In genomic region chr12:127041985-127042625, GRCh38 we compare ENCODE assay signal across 13 cellular contexts.
DNase-seq lines count a peak whose midpoint lies in the region; ATAC-seq and TF ChIP-seq lines count a peak whose summit lies in the region.
"Had no signal": no experiment of that assay in that cellular context is flagged by ENCODE, and none has a peak within 500 bp of the region (broad histone marks: within the 10 kb centered on the region; RNA-seq: fewer than 3 reads in every experiment).

No MANE protein-coding gene starts in this region.

- H2AFZ ChIP-seq in IMR-90 (replicated peaks; ENCODE audit: low read length, poor library complexity), result no peak overlapping the region

- intact Hi-C loops in IMR-90 (cut with micrococcal nuclease) (no loop called here), stomach (cut with DNase I; ENCODE audit: low total_unique reads) (no loop called here)
- intact Hi-C loops in activated CD4-positive, alpha-beta T cell treated with anti-CD3 and anti-CD28 coated beads for 36 hours (cut with DNase I, micrococcal nuclease), result no loop called here

- H3K27ac ChIP-seq in IMR-90 (ENCODE audit: insufficient read depth, low read length), result no peak overlapping the region
- H3K27ac ChIP-seq in stomach, result no peak overlapping the region
- H3K27ac ChIP-seq: epithelial cell of prostate, KMS-11 had no signal

- TF ChIP-seq CTCF in IMR-90 (conservative IDR thresholded peaks at IDR 0.05; ENCODE audit: low read depth, low read length) (no peak), stomach (IDR thresholded peaks at IDR 0.05) (no peak)

- TF ChIP-seq POLR2A in IMR-90 (IDR thresholded peaks at IDR 0.05; ENCODE audit: low read depth, low read length), result no peak
- TF ChIP-seq POLR2A in stomach (IDR thresholded peaks at IDR 0.05), result no peak

- CTCF ChIA-PET in IMR-90 (lab: Yijun Ruan, JAX), result no interaction called here
- CTCF ChIA-PET in activated CD4-positive, alpha-beta T cell treated with anti-CD3 and anti-CD28 coated beads for 36 hours (lab: Charles Lee), result no interaction called here

- H3K4ac ChIP-seq in IMR-90 (ENCODE audit: low read depth, low read length), result no peak overlapping the region

- POLR2A ChIA-PET in IMR-90 (lab: Charles Lee; ENCODE audit: unreplicated experiment), result no interaction called here
- POLR2A ChIA-PET in activated CD4-positive, alpha-beta T cell treated with anti-CD3 and anti-CD28 coated beads for 36 hours (lab: Charles Lee), result no interaction called here

- dilution Hi-C loops in IMR-90 (cut with HindIII; ENCODE audit: low sequenced_read_pairs, unreplicated experiment), result no loop called here

- H3K36me3 ChIP-seq in IMR-90 (ENCODE audit: control insufficient read depth, insufficient read depth, low read length) (no peaks in the 10 kb centered on the region), stomach (no peaks in the 10 kb centered on the region)

- H2BK5ac ChIP-seq in IMR-90 (ENCODE audit: low read depth, low read length, poor library complexity, severe bottlenecking), result no peak overlapping the region

- no peaks in the 10 kb centered on the region for H3K79me1 ChIP-seq in IMR-90 (ENCODE audit: low read depth in 1 of 2, low read length in 2 of 2)

- no peak overlapping the region for H3K14ac ChIP-seq in IMR-90 (replicated peaks; ENCODE audit: low read depth, low read length)

- no peak overlapping the region for H3K18ac ChIP-seq in IMR-90 (ENCODE audit: low read depth, low read length)

- no peaks in the 10 kb centered on the region for H3K4me1 ChIP-seq in IMR-90 (ENCODE audit: control insufficient read depth, insufficient read depth, low read length)
- peaks cover 0 to 13% (median 0%) of the 10 kb centered on the region in 4 donors for H3K4me1 ChIP-seq in stomach

- BruUV-seq in IMR-90 (replicated peaks; lab: Mats Ljungman, UMichigan), result no TSS peak

- H2BK15ac ChIP-seq in IMR-90 (ENCODE audit: low read depth, low read length), result no peak overlapping the region

- no peak overlapping the region for H3K27ac Mint-ChIP-seq in activated CD4-positive, alpha-beta T cell treated with anti-CD3 and anti-CD28 coated beads for 36 hours
- H3K27ac Mint-ChIP-seq: activated naive CD8-positive, alpha-beta T cell treated with anti-CD3 and anti-CD28 coated beads, Interleukin-2, amount 50 U/mL, for 24 hours; progenitor cell of endocrine pancreas had no signal

- H4K20me1 ChIP-seq in IMR-90 (ENCODE audit: insufficient read depth, low read length), result no peaks in the 10 kb centered on the region

- H3K9me3 Mint-ChIP-seq in activated CD4-positive, alpha-beta T cell treated with anti-CD3 and anti-CD28 coated beads for 36 hours (ENCODE audit: low read depth), result peaks cover 5% of the 10 kb centered on the region

- no peak overlapping the region for H2BK120ac ChIP-seq in IMR-90 (ENCODE audit: low read depth, low read length)

- no peak overlapping the region for H3K23ac ChIP-seq in IMR-90 (ENCODE audit: low read depth, low read length)

- no peak for TF ChIP-seq EP300 in stomach (IDR thresholded peaks at IDR 0.05)

- H4K8ac ChIP-seq in IMR-90 (ENCODE audit: low read depth in 2 of 2, low read length in 2 of 2), result no peak overlapping the region

- no peak overlapping the region for H4K5ac ChIP-seq in IMR-90 (ENCODE audit: low read depth, low read length)

- H2BK20ac ChIP-seq in IMR-90 (ENCODE audit: low read depth, low read length), result no peak overlapping the region

- in situ Hi-C loops in IMR-90 (cut with MboI; ENCODE audit: low sequenced_read_pairs), result no loop called here

- no peak overlapping the region for H2AK5ac ChIP-seq in IMR-90 (ENCODE audit: low read depth, low read length)

- H3K9ac ChIP-seq in IMR-90 (ENCODE audit: low read depth, low read length), result no peak overlapping the region
- H3K9ac ChIP-seq: KMS-11 had no signal

- ATAC-seq in GM19324 (IDR thresholded peaks at IDR 0.05; ENCODE audit: low FRiP score, unreplicated experiment) (peak; percentile 76), HG02852 (IDR thresholded peaks at IDR 0.05; ENCODE audit: unreplicated experiment) (peak; percentile 93), IMR-90 (ENCODE audit: low read depth) (no peak)
- ATAC-seq in activated CD4-positive, alpha-beta T cell treated with anti-CD3 and anti-CD28 coated beads for 36 hours, result no peak
- ATAC-seq: activated naive CD8-positive, alpha-beta T cell treated with anti-CD3 and anti-CD28 coated beads, Interleukin-2, amount 50 U/mL, for 24 hours had no signal

- no peaks in the 10 kb centered on the region for H3K9me1 ChIP-seq in IMR-90 (ENCODE audit: insufficient read depth, low read length)

- H3K27me3 ChIP-seq in IMR-90 (ENCODE audit: control insufficient read depth, insufficient read depth, low read length) (no peaks in the 10 kb centered on the region), stomach (no peaks in the 10 kb centered on the region)

- no peaks in the 10 kb centered on the region for H3K9me3 ChIP-seq in IMR-90 (ENCODE audit: control insufficient read depth, insufficient read depth, low read length)
- no peaks in the 10 kb centered on the region for H3K9me3 ChIP-seq in stomach

- H4K91ac ChIP-seq in IMR-90 (ENCODE audit: insufficient read depth, low read depth, low read length), result no peak overlapping the region

- no CpG with 5 or more reads among the region's 3 CpGs for whole genome bisulfite sequencing in IMR-90 (ENCODE audit: extremely low coverage in 2 of 2, insufficient read length in 1 of 2), 2 experiments
- WGBS in stomach, 5 donors, result 89 to 95% (median 92%) methylated on average over 3 of the region's 3 CpGs

- DNase-seq in CD1c-positive myeloid dendritic cell (ENCODE audit: extremely low spot score) (peak; percentile 6), IMR-90 (no peak), stomach (no peak), NCI-H774 (lab: John Stamatoyannopoulos, UW) (no peak), putamen (ENCODE audit: low spot score) (no peak)
- DNase-seq in activated CD4-positive, alpha-beta T cell treated with anti-CD3 and anti-CD28 coated beads for 36 hours, result no peak
- DNase-seq: activated CD4-positive, alpha-beta T cell treated with anti-CD3 and anti-CD28 coated beads for 4 hours; activated naive CD8-positive, alpha-beta T cell treated with anti-CD3 and anti-CD28 coated beads, Interleukin-2, amount 50 U/mL, for 24 hours had no signal

- H2AK9ac ChIP-seq in IMR-90 (replicated peaks; ENCODE audit: low read depth, low read length, poor library complexity), result no peak overlapping the region

- H3K27me3 Mint-ChIP-seq in activated CD4-positive, alpha-beta T cell treated with anti-CD3 and anti-CD28 coated beads for 36 hours, result peaks cover 3% of the 10 kb centered on the region
- H3K27me3 Mint-ChIP-seq: progenitor cell of endocrine pancreas had no signal

- H3K36me3 Mint-ChIP-seq in activated CD4-positive, alpha-beta T cell treated with anti-CD3 and anti-CD28 coated beads for 36 hours (ENCODE audit: low read depth), result no peaks in the 10 kb centered on the region

- H3K4me3 ChIP-seq in IMR-90 (ENCODE audit: insufficient read depth, low read depth, low read length), result no peak overlapping the region
- no peak overlapping the region for H3K4me3 ChIP-seq in stomach

- TF ChIP-seq RAD21 in IMR-90 (IDR thresholded peaks at IDR 0.05; ENCODE audit: low read length), result no peak

- H3K4me2 ChIP-seq in IMR-90 (ENCODE audit: low read depth, low read length), result no peak overlapping the region
- H3K4me2 ChIP-seq: KMS-11 had no signal

- H3K56ac ChIP-seq in IMR-90 (ENCODE audit: extremely low read depth, insufficient read depth, low read length), result no peak overlapping the region

- H3K4me1 Mint-ChIP-seq in activated CD4-positive, alpha-beta T cell treated with anti-CD3 and anti-CD28 coated beads for 36 hours, result no peaks in the 10 kb centered on the region
- H3K4me1 Mint-ChIP-seq: activated naive CD8-positive, alpha-beta T cell treated with anti-CD3 and anti-CD28 coated beads, Interleukin-2, amount 50 U/mL, for 24 hours had no signal

- no peak overlapping the region for H3K4me3 Mint-ChIP-seq in activated CD4-positive, alpha-beta T cell treated with anti-CD3 and anti-CD28 coated beads for 36 hours
- H3K4me3 Mint-ChIP-seq: activated naive CD8-positive, alpha-beta T cell treated with anti-CD3 and anti-CD28 coated beads, Interleukin-2, amount 50 U/mL, for 24 hours had no signal

TF ChIP-seq in IMR-90, 13 proteins besides CTCF, POLR2A, EP300 and RAD21:
- TF ChIP-seq, protein P1, sequence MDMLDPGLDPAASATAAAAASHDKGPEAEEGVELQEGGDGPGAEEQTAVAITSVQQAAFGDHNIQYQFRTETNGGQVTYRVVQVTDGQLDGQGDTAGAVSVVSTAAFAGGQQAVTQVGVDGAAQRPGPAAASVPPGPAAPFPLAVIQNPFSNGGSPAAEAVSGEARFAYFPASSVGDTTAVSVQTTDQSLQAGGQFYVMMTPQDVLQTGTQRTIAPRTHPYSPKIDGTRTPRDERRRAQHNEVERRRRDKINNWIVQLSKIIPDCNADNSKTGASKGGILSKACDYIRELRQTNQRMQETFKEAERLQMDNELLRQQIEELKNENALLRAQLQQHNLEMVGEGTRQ (IDR thresholded peaks at IDR 0.05; ENCODE audit: low read depth, low read length), result no peak
- 0 out of 2 replicates have a peak, but pooled peaks have one; percentile 20 for TF ChIP-seq CEBPB (IDR thresholded peaks at IDR 0.05; ENCODE audit: low read depth, low read length)

Comparison
In these comparisons a context has a peak if more than half of its experiments do, and no peak if none do; other contexts are left out.
1. ATAC-seq: peak in GM19324 (single experiment) and HG02852 (single experiment); none in IMR-90 (single experiment) and activated CD4-positive, alpha-beta T cell treated with anti-CD3 and anti-CD28 coated beads for 36 hours (single experiment).